Comparison of ENCODE assay signal across 15 cellular contexts in genomic region chr13:59677430-59677829, GRCh38.
DNase-seq lines count a peak whose midpoint lies in the region; ATAC-seq and TF ChIP-seq lines count a peak whose summit lies in the region.
"Had no signal": no experiment of that assay in that cellular context is flagged by ENCODE, and none has a peak within 500 bp of the region (broad histone marks: within the 10 kb centered on the region; RNA-seq: fewer than 3 reads in every experiment).

No MANE protein-coding gene starts in this region.

- POLR2A ChIA-PET in A673 (lab: Charles Lee; ENCODE audit: low non-redundant PET): no interaction called here

- ATAC-seq in heart right ventricle: peak in 5 of 8 donors; percentile 48 to 77 (median 57)
- no peak for ATAC-seq in Right ventricle myocardium inferior

- no TSS peak for BruUV-seq in A673 (replicated peaks; lab: Mats Ljungman, UMichigan)

- peaks cover 0 to 24% (median 19%) of the 10 kb centered on the region in 9 donors for H3K4me1 ChIP-seq in heart right ventricle
- peaks cover 77% of the 10 kb centered on the region for H3K4me1 ChIP-seq in A673 (ENCODE audit: insufficient read depth, low read length, poor library complexity, severe bottlenecking)
- peaks cover 0 to 10% (median 3%) of the 10 kb centered on the region in 6 donors for H3K4me1 ChIP-seq in spleen

- intact Hi-C loops in heart right ventricle (cut with DNase I) (loop anchor here in 8 of 10 donors (2.0 to 10.0 kb wide), 8 partner anchors 145 to 657 kb away; no protein-coding TSS in a partner anchor), Right ventricle myocardium inferior (cut with DNase I) (loop anchor here (2.0 to 10.0 kb wide), 3 partner anchors 143 to 287 kb away; no protein-coding TSS in a partner anchor), A673 (cut with micrococcal nuclease; ENCODE audit: unreplicated experiment) (loop anchor here (5.0 to 10.0 kb wide), 4 partner anchors 215 to 713 kb away; no protein-coding TSS in a partner anchor), spleen (cut with DNase I; ENCODE audit: low total_unique reads) (no loop called here)

- H3K4me3 ChIP-seq in heart right ventricle: no peak overlapping the region
- H3K4me3 ChIP-seq in A673 (ENCODE audit: low read depth, low read length, poor library complexity, severe bottlenecking): no peak overlapping the region
- H3K4me3 ChIP-seq in spleen: no peak overlapping the region
- H3K4me3 ChIP-seq: BLaER1, GM12878, GM23338 had no signal

- no peak for DNase-seq in heart right ventricle
- DNase-seq in Right ventricle myocardium inferior (ENCODE audit: missing footprints): no peak
- DNase-seq in A673 (ENCODE audit: low spot score): no peak
- DNase-seq in NCI-H69 (lab: John Stamatoyannopoulos, UW): peak; percentile 38
- no peak for DNase-seq in spleen
- no peak for DNase-seq in SKM-1 treated with dmso at 0.1 percent for 144 hours (lab: John Stamatoyannopoulos, UW; ENCODE audit: unreplicated experiment)
- DNase-seq: CD8-positive, alpha-beta T cell; DMS153; DMS79; H9 had no signal

- H3K27me3 ChIP-seq in heart right ventricle (no peaks in the 10 kb centered on the region), A673 (replicated peaks; ENCODE audit: insufficient read depth, low read depth, low read length, poor library complexity) (no peaks in the 10 kb centered on the region), spleen (replicated peaks in 1 of 7) (no peaks in the 10 kb centered on the region)
- H3K27me3 ChIP-seq: BLaER1 had no signal

- H3K36me3 ChIP-seq in heart right ventricle: no peaks in the 10 kb centered on the region
- no peaks in the 10 kb centered on the region for H3K36me3 ChIP-seq in A673 (ENCODE audit: insufficient read depth, low read length, poor library complexity, severe bottlenecking)
- H3K36me3 ChIP-seq in spleen: no peaks in the 10 kb centered on the region
- H3K36me3 ChIP-seq: BLaER1 had no signal

- H3K27ac ChIP-seq in heart right ventricle (peak overlapping the region in 7 of 10 donors; percentile 14 to 72 (median 53)), A673 (ENCODE audit: low read depth, low read length, poor library complexity, severe bottlenecking) (peak overlapping the region; percentile 88), spleen (peak overlapping the region in 5 of 8 donors; percentile 46 to 68 (median 62))
- H3K27ac ChIP-seq: BLaER1, C4-2B had no signal

- H3K9me3 ChIP-seq in heart right ventricle: no peaks in the 10 kb centered on the region
- no peaks in the 10 kb centered on the region for H3K9me3 ChIP-seq in A673 (ENCODE audit: low read depth, low read length, poor library complexity, severe bottlenecking)
- H3K9me3 ChIP-seq in spleen: no peaks in the 10 kb centered on the region
- H3K9me3 ChIP-seq: BLaER1, Caco-2 had no signal

- CTCF ChIA-PET in A673 (lab: Charles Lee): interaction anchor here (0.5 to 1.2 kb wide), 3 partner anchors 135 to 626 kb away, joined by 3 read pairs; no protein-coding TSS in a partner anchor

- no peak for TF ChIP-seq CTCF in heart right ventricle (IDR thresholded peaks at IDR 0.05)
- no peak for TF ChIP-seq CTCF in A673 (conservative IDR thresholded peaks at IDR 0.05; ENCODE audit: low read depth, low read length)
- TF ChIP-seq CTCF in spleen (IDR thresholded peaks at IDR 0.05 in 8 of 11, conservative IDR thresholded peaks at IDR 0.05 in 3 of 11): no peak

- no peak for TF ChIP-seq POLR2A in spleen (IDR thresholded peaks at IDR 0.05)
